ENCODE assay signal across 9 cellular contexts in genomic region chr6:111845441-111845871, GRCh38. TPM values are rescaled to one million over a fixed set of nuclear protein-coding genes. Genes with fewer than 3 reads are reported as not detected.
DNase-seq lines count a peak whose midpoint lies in the region; ATAC-seq, FAIRE-seq and TF ChIP-seq lines count a peak whose summit lies in the region.
"Had no signal": no experiment of that assay in that cellular context is flagged by ENCODE, and none has a peak within 500 bp of the region (broad histone marks: within the 10 kb centered on the region; RNA-seq: fewer than 3 reads in every experiment).

No MANE protein-coding gene starts in this region.

- H3K79me2 ChIP-seq in HepG2 (ENCODE audit: insufficient read depth, low read length), result no peaks in the 10 kb centered on the region

- DNase-seq in GM18507 (ENCODE audit: extremely low spot score, insufficient read length, low read depth), result no peak
- DNase-seq in HepG2 (ENCODE audit: low spot score), result peak; percentile 47
- DNase-seq in GM03348 (ENCODE audit: low spot score), result no peak
- DNase-seq in C1 segment of cervical spinal cord (lab: John Stamatoyannopoulos, UW), result no peak
- DNase-seq in activated effector memory CD4-positive, alpha-beta T cell treated with anti-CD3 and anti-CD28 coated beads, Interleukin-2, amount 50 U/mL, for 16 hours, result no peak
- no peak for DNase-seq in coronary artery (ENCODE audit: low spot score)

- no peak overlapping the region for H3K4me3 ChIP-seq in HUES48 (ENCODE audit: low read depth, low read length)
- H3K4me3 ChIP-seq in HepG2 (replicated peaks in 1 of 3; ENCODE audit: insufficient read depth in 1 of 3, low read depth in 2 of 3, low read length in 3 of 3), result no peak overlapping the region
- no peak overlapping the region for H3K4me3 ChIP-seq in coronary artery

- CTCF ChIA-PET in HepG2 (lab: Yijun Ruan, JAX; ENCODE audit: low intra/inter-chr PET ratio, low total read pairs), result no interaction called here

- H3K4me1 ChIP-seq in HUES48 (ENCODE audit: control insufficient read depth, insufficient read depth, low read length), result peaks cover 70% of the 10 kb centered on the region
- peaks cover 43% of the 10 kb centered on the region for H3K4me1 ChIP-seq in HepG2 (ENCODE audit: insufficient read depth, low read length)

- H3K27me3 ChIP-seq in HUES48 (ENCODE audit: control insufficient read depth, insufficient read depth, low read length) (no peaks in the 10 kb centered on the region), HepG2 (ENCODE audit: control insufficient read depth in 1 of 2, insufficient read depth in 2 of 2, low read length in 2 of 2) (no peaks in the 10 kb centered on the region)

- WGBS in HepG2 (ENCODE audit: low lambda C conversion rate), result 69% methylated on average over 8 of the region's 8 CpGs

- no peaks in the 10 kb centered on the region for H4K20me1 ChIP-seq in HepG2 (ENCODE audit: insufficient read depth, low read length)

- in situ Hi-C loops in HepG2 (cut with HindIII; ENCODE audit: extremely low pct_ligation_motif_present, low pct_unique_long_range_greater_than_20kb), result no loop called here

- H3K9me3 ChIP-seq in HUES48 (ENCODE audit: control insufficient read depth, insufficient read depth, low read length) (no peaks in the 10 kb centered on the region), HepG2 (ENCODE audit: low read length) (no peaks in the 10 kb centered on the region)

- no peak overlapping the region for H2AFZ ChIP-seq in HepG2 (ENCODE audit: low read length)

- H3K36me3 ChIP-seq in HUES48 (ENCODE audit: control insufficient read depth, insufficient read depth, low read length) (no peaks in the 10 kb centered on the region), HepG2 (replicated peaks in 1 of 2; ENCODE audit: control insufficient read depth in 1 of 2, insufficient read depth in 2 of 2, low read length in 2 of 2) (no peaks in the 10 kb centered on the region)

- H3K4me2 ChIP-seq in HepG2 (ENCODE audit: low read depth, low read length), result peak overlapping the region; percentile 23

- no peak for TF ChIP-seq CTCF in HepG2 (CRISPR knock-in tag; IDR thresholded peaks at IDR 0.05)
- no peak for TF ChIP-seq CTCF in coronary artery (IDR thresholded peaks at IDR 0.05)

- TF ChIP-seq RAD21 in HepG2 (CRISPR knock-in tag; IDR thresholded peaks at IDR 0.05), result no peak

- POLR2A ChIA-PET in HepG2 (lab: Yijun Ruan, JAX), result no interaction called here

- TF ChIP-seq EP300 in HepG2 (IDR thresholded peaks at IDR 0.05; ENCODE audit: low read depth in 2 of 2, low read length in 2 of 2), result no peak
- no peak for TF ChIP-seq EP300 in HepG2 (CRISPR knock-in tag; IDR thresholded peaks at IDR 0.05; ENCODE audit: borderline replicate concordance)

- intact Hi-C loops in HepG2 (cut with micrococcal nuclease; ENCODE audit: unreplicated experiment), result no loop called here

- BruUV-seq in HepG2 (replicated peaks; lab: Mats Ljungman, UMichigan), result no TSS peak

- FAIRE-seq in GM18507 (lab: Jason Lieb, UNC), result peak; percentile 60
- FAIRE-seq in HepG2 (lab: Jason Lieb, UNC), result no peak
- FAIRE-seq: TTC549 had no signal

- H3K27ac ChIP-seq in HUES48 (ENCODE audit: low read depth, low read length) (peak overlapping the region; percentile 61), HepG2 (ENCODE audit: extremely low read length, insufficient read depth, low read length) (no peak overlapping the region), coronary artery (no peak overlapping the region)

- TF ChIP-seq POLR2A in HepG2 (IDR thresholded peaks at IDR 0.05; ENCODE audit: insufficient read depth in 1 of 2, low read depth in 2 of 2, low read length in 2 of 2), result no peak

- peak overlapping the region; percentile 16; the same call in 1 of the 2 replicates for H3K9ac ChIP-seq in HUES48 (ENCODE audit: low read depth, low read length)
- no peak overlapping the region for H3K9ac ChIP-seq in HepG2 (ENCODE audit: insufficient read depth, low read depth, low read length)

- peak; percentile 43 for ATAC-seq in GM21528 (IDR thresholded peaks at IDR 0.05; ENCODE audit: low FRiP score, unreplicated experiment)
- ATAC-seq in HepG2, result peak; percentile 37

TF ChIP-seq in HepG2, 621 proteins besides CTCF, POLR2A, EP300 and RAD21:
- no peak for TF ChIP-seq ZNF883 (CRISPR knock-in tag; IDR thresholded peaks at IDR 0.05; ENCODE audit: not compliant biosample characterization)
- TF ChIP-seq ZNF441 (CRISPR knock-in tag; IDR thresholded peaks at IDR 0.05; ENCODE audit: borderline replicate concordance), result no peak
- no peak for TF ChIP-seq SOX6 (IDR thresholded peaks at IDR 0.05)
- TF ChIP-seq SOX6 (CRISPR knock-in tag; IDR thresholded peaks at IDR 0.05), result peak; percentile 45; the same call in 1 of the 2 replicates
- peak; percentile 44; the same call in 1 of the 2 replicates for TF ChIP-seq SOX5 (CRISPR knock-in tag; IDR thresholded peaks at IDR 0.05; ENCODE audit: borderline replicate concordance)
- peak; percentile 26; the same call in 1 of the 2 replicates for TF ChIP-seq ZNF605 (CRISPR knock-in tag; IDR thresholded peaks at IDR 0.05)
- no peak for TF ChIP-seq ZNF737 (CRISPR knock-in tag; IDR thresholded peaks at IDR 0.05; ENCODE audit: borderline replicate concordance)
- TF ChIP-seq ZNF570 (CRISPR knock-in tag; IDR thresholded peaks at IDR 0.05; ENCODE audit: borderline replicate concordance), result no peak
- TF ChIP-seq NR2F6 (IDR thresholded peaks at IDR 0.05), result peak; percentile 81
- peak; percentile 54; the same call in 1 of the 2 replicates for TF ChIP-seq NR2F6 (CRISPR knock-in tag; IDR thresholded peaks at IDR 0.05)
- peak; percentile 47 for TF ChIP-seq HNF4A (CRISPR knock-in tag; IDR thresholded peaks at IDR 0.05)
- no peak for TF ChIP-seq SOX13 (IDR thresholded peaks at IDR 0.05)
- TF ChIP-seq SOX13 (CRISPR knock-in tag; conservative IDR thresholded peaks at IDR 0.05 in 1 of 2, IDR thresholded peaks at IDR 0.05 in 1 of 2), result peak in 1 of 2 experiments; percentile 65; a peak in 1 of 4 replicates
- no peak for TF ChIP-seq USF2 (IDR thresholded peaks at IDR 0.05; ENCODE audit: low read depth, low read length)
- TF ChIP-seq USF2 (CRISPR knock-in tag; IDR thresholded peaks at IDR 0.05; ENCODE audit: borderline replicate concordance), result no peak
- peak; percentile 32; the same call in 1 of the 2 replicates for TF ChIP-seq HNF4G (IDR thresholded peaks at IDR 0.05; ENCODE audit: borderline replicate concordance, low read depth, low read length)
- no peak for TF ChIP-seq HNF4G (CRISPR knock-in tag; IDR thresholded peaks at IDR 0.05; ENCODE audit: borderline replicate concordance, low read depth)
- TF ChIP-seq NR2C2 (CRISPR knock-in tag; IDR thresholded peaks at IDR 0.05; ENCODE audit: borderline replicate concordance), result peak; percentile 52; the same call in 1 of the 2 replicates
TF ChIP-seq in HepG2: peak in this region for 8.

RNA-seq across cellular contexts. Expression of gene FYN, which starts 27.8 kb away (rescaled TPM):
- 14.6 and 15.5 TPM in 2 replicates for total RNA-seq in HepG2 (2016; rRNA removed; fragmentation: Illumina TruSeq; extraction: Trizol)
- total RNA-seq in HepG2 (2016; cell fraction: cytosol; rRNA removed; fragmentation: Illumina TruSeq; extraction: Trizol; ENCODE audit: low read depth), result 3.6 and 4.1 TPM in 2 replicates
- 13.7 and 16.0 TPM in 2 replicates for total RNA-seq in HepG2 (2016; cell fraction: insoluble cytoplasmic fraction; rRNA removed; fragmentation: Illumina TruSeq; extraction: Trizol)
- total RNA-seq in HepG2 (2016; cell fraction: membrane; rRNA removed; fragmentation: Illumina TruSeq; extraction: Trizol), result 11.6 and 12.0 TPM in 2 replicates
- total RNA-seq in HepG2 (2016; cell fraction: nucleus; rRNA removed; fragmentation: Illumina TruSeq; extraction: Trizol), result 17.8 and 19.2 TPM in 2 replicates
- 22.6 and 24.6 TPM in 2 replicates for polyA plus RNA-seq in HepG2 (2011; rRNA removed)
- 16.8 and 28.6 TPM in 2 replicates for polyA plus RNA-seq in HepG2 (2011; cell fraction: cytosol; rRNA removed)
- polyA plus RNA-seq in HepG2 (2011; cell fraction: nucleus; rRNA removed), result 31.3 and 40.2 TPM in 2 replicates
- 22.4 and 23.4 TPM in 2 replicates for polyA plus RNA-seq in HepG2 (2012)
- 3.4 and 3.5 TPM in 2 replicates for polyA plus RNA-seq in HepG2 (2016; cell fraction: cytosol; fragmentation: Illumina TruSeq; extraction: Trizol; ENCODE audit: low read depth)
- 18.8 and 20.1 TPM in 2 replicates for polyA plus RNA-seq in HepG2 (2016; cell fraction: insoluble cytoplasmic fraction; fragmentation: Illumina TruSeq; extraction: Trizol; ENCODE audit: low read depth)
- 10.6 and 11.8 TPM in 2 replicates for polyA plus RNA-seq in HepG2 (2016; cell fraction: membrane; fragmentation: Illumina TruSeq; extraction: Trizol; ENCODE audit: low read depth)
- 17.9 and 20.2 TPM in 2 replicates for polyA plus RNA-seq in HepG2 (2016; cell fraction: nucleus; fragmentation: Illumina TruSeq; extraction: Trizol; ENCODE audit: insufficient read depth, low read depth)
- 37.8 and 75.6 TPM in 2 replicates for polyA minus RNA-seq in HepG2 (2011; rRNA and poly(A)+ RNA removed; ENCODE audit: low replicate concordance)
- polyA minus RNA-seq in HepG2 (2011; cell fraction: cytosol; rRNA and poly(A)+ RNA removed), result 19.1 and 20.6 TPM in 2 replicates
- polyA minus RNA-seq in HepG2 (2011; cell fraction: nucleus; rRNA and poly(A)+ RNA removed), result 45.1 and 62.6 TPM in 2 replicates
